19 cellular contexts compared by ENCODE assay signal in the genomic region with DNA sequence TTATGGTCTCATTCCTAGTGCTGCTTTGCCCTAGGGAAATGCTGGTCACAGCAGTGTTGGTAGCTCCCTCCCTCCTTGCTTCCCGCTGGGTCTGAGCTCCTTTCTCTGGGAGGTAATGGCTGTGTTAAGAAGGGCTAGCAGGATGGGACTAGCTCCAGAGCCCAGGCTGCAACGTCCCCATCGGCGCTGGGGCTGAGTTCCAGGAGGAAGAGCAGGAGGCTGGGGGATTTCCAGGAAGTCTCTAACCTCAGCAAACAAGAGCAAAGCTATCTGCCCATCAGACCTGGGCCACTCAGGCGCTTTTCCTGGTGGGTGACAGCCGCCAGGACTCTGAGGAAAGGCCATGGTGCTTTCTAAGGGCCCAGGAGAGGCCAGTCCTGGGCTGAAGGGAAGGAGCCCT.
A peak's percentile ranks its signal among the peaks of the same experiment; 100 is the strongest.
DNase-seq lines count a peak whose midpoint lies in the region; ATAC-seq and TF ChIP-seq lines count a peak whose summit lies in the region.
"Had no signal": no experiment of that assay in that cellular context is flagged by ENCODE, and none has a peak within 500 bp of the region (broad histone marks: within the 10 kb centered on the region; RNA-seq: fewer than 3 reads in every experiment).

No MANE protein-coding gene starts in this region.

- DNase-seq in activated CD8-positive, alpha-beta memory T cell treated with anti-CD3 and anti-CD28 coated beads, Interleukin-2, amount 50 U/mL, for 48 hours: peak; percentile 35
- no peak for DNase-seq in activated CD8-positive, alpha-beta memory T cell treated with anti-CD3 and anti-CD28 coated beads for 24 hours
- no peak for DNase-seq in Panc1 (ENCODE audit: low read depth, low spot score)
- DNase-seq in right lobe of liver: peak in 2 of 3 donors; percentile 19 to 37
- peak; percentile 72 for DNase-seq in spleen
- DNase-seq in NCI-H2029 (lab: John Stamatoyannopoulos, UW): no peak
- DNase-seq: KG1; NCI-H526 treated with DMSO at 0.1 percent for 48 hours; RPMI8226; SK-N-SH; stimulated activated CD4-positive, alpha-beta T cell treated with anti-CD3 and anti-CD28 coated beads, Interleukin-4, amount 100 ng/mL, for 1 hour; stimulated activated naive CD4-positive, alpha-beta T cell treated with Interleukin-2 at 50 U/mL for 16 hours; T1000 had no signal

- TF ChIP-seq POLR2A in right lobe of liver (IDR thresholded peaks at IDR 0.05): no peak
- no peak for TF ChIP-seq POLR2A in spleen (IDR thresholded peaks at IDR 0.05)

- H3K4me1 ChIP-seq in Panc1 (ENCODE audit: control insufficient read depth, insufficient read depth, low read length) (no peaks in the 10 kb centered on the region), right lobe of liver (no peaks in the 10 kb centered on the region), spleen (no peaks in the 10 kb centered on the region)
- H3K4me1 ChIP-seq: adrenal gland, left lung had no signal

- TF ChIP-seq CTCF in Panc1 (IDR thresholded peaks at IDR 0.05): no peak
- TF ChIP-seq CTCF in right lobe of liver (IDR thresholded peaks at IDR 0.05): no peak
- TF ChIP-seq CTCF in spleen (IDR thresholded peaks at IDR 0.05 in 8 of 11, conservative IDR thresholded peaks at IDR 0.05 in 3 of 11): no peak

- POLR2A ChIA-PET in Panc1 (lab: Charles Lee): interaction anchor here (0.6 kb wide), 1 partner anchor 119 kb away, joined by 8 read pairs; no protein-coding TSS in a partner anchor

- ATAC-seq in Panc1 (peak; percentile 57; the same call in 1 of the 2 replicates), right lobe of liver (peak in 2 of 4 donors; percentile 19 to 28), HG02852 (IDR thresholded peaks at IDR 0.05; ENCODE audit: unreplicated experiment) (no peak), GM21786 (IDR thresholded peaks at IDR 0.05; ENCODE audit: unreplicated experiment) (no peak)
- ATAC-seq: left lung had no signal

- H3K9me3 ChIP-seq in Panc1 (ENCODE audit: control insufficient read depth, insufficient read depth, low read depth, low read length) (peaks cover 22% of the 10 kb centered on the region), right lobe of liver (no peaks in the 10 kb centered on the region), spleen (peaks cover 11 to 35% (median 27%) of the 10 kb centered on the region in 8 donors)
- H3K9me3 ChIP-seq: SK-N-SH had no signal

- in situ Hi-C loops in Panc1 (cut with HindIII; ENCODE audit: low pct_unique_long_range_greater_than_20kb, low sequenced_read_pairs): no loop called here

- H3K27ac ChIP-seq in Panc1 (ENCODE audit: low read length) (no peak overlapping the region), right lobe of liver (no peak overlapping the region), spleen (peak overlapping the region in 7 of 8 donors; percentile 60 to 77 (median 71))
- H3K27ac ChIP-seq: adrenal gland, coronary artery, left lung, upper lobe of left lung had no signal

- BruUV-seq in Panc1 (replicated peaks; lab: Mats Ljungman, UMichigan): no TSS peak

- no peaks in the 10 kb centered on the region for H3K36me3 ChIP-seq in Panc1 (ENCODE audit: control insufficient read depth, insufficient read depth, low read length)
- no peaks in the 10 kb centered on the region for H3K36me3 ChIP-seq in right lobe of liver
- no peaks in the 10 kb centered on the region for H3K36me3 ChIP-seq in spleen
- H3K36me3 ChIP-seq: adrenal gland, left lung, upper lobe of left lung had no signal

- no peaks in the 10 kb centered on the region for H3K27me3 ChIP-seq in Panc1 (ENCODE audit: control insufficient read depth, insufficient read depth, low read length)
- H3K27me3 ChIP-seq in right lobe of liver: no peaks in the 10 kb centered on the region
- peaks cover 0 to 15% (median 0%) of the 10 kb centered on the region in 7 donors for H3K27me3 ChIP-seq in spleen (replicated peaks in 1 of 7)
- H3K27me3 ChIP-seq: adrenal gland, upper lobe of left lung had no signal

- CTCF ChIA-PET in Panc1 (lab: Charles Lee): no interaction called here

- intact Hi-C loops in Panc1 (cut with micrococcal nuclease; ENCODE audit: unreplicated experiment): no loop called here
- intact Hi-C loops in right lobe of liver (cut with DNase I): no loop called here
- intact Hi-C loops in spleen (cut with DNase I; ENCODE audit: low total_unique reads): no loop called here

- H3K4me3 ChIP-seq in Panc1 (ENCODE audit: low read depth in 2 of 2, low read length in 2 of 2): no peak overlapping the region
- H3K4me3 ChIP-seq in right lobe of liver: no peak overlapping the region
- H3K4me3 ChIP-seq in spleen: no peak overlapping the region
- H3K4me3 ChIP-seq: adrenal gland, coronary artery, left lung, upper lobe of left lung had no signal

- WGBS in right lobe of liver (ENCODE audit: insufficient coverage, low coverage, low lambda C conversion rate, missing lambda C conversion rate): 27% methylated on average over 3 of the region's 6 CpGs
- 38 to 61% (median 47%) methylated on average over 6 of the region's 6 CpGs for WGBS in spleen, 5 donors

Comparison
In these comparisons a context has a peak if more than half of its experiments do, and no peak if none do; other contexts are left out.
1. DNase-seq: peak in activated CD8-positive, alpha-beta memory T cell treated with anti-CD3 and anti-CD28 coated beads, Interleukin-2, amount 50 U/mL, for 48 hours (single experiment), right lobe of liver (2 of 3) and spleen (single experiment); none in activated CD8-positive, alpha-beta memory T cell treated with anti-CD3 and anti-CD28 coated beads for 24 hours (single experiment), Panc1 (single experiment) and NCI-H2029 (single experiment).
2. H3K27ac ChIP-seq: peak in spleen (7 of 8); none in Panc1 (single experiment) and right lobe of liver (0 of 3).